ENCODE assay signal across 8 cellular contexts in the genomic region with DNA sequence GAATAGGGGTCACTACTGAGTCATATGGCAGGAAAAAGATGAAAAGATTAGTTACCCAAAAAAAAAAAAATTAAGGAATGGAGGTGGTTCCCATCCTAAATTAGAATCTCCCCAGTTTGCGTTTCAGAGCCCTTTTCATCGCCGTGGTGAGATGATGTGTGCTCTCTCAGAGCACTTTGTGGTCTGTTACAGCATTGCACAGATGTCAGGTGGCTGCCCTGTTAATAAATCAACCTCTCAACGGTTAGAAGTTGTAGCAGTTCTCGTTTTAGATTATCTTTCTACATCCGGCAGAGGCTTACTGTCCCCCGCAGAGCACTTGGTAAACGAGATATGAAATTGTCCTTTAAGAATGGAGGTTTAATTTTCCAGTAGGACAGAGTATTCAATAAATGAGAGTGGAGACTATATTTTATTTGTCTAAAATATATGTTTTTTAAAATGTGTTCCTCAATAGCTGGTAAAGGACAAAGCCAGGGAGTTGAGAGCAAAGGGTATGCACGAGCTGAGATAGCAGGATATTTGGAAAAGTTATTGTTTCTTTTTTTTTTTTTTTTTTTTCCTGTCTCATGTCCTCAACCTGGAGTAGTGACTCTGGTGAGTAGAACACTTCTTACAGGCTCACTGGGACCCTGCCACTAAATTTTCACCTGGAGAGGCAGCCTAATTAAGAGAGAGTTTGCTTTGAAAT. TPM values are rescaled to one million over a fixed set of nuclear protein-coding genes. Genes with fewer than 3 reads are reported as not detected.
DNase-seq lines count a peak whose midpoint lies in the region; ATAC-seq and TF ChIP-seq lines count a peak whose summit lies in the region.

No MANE protein-coding gene starts in this region.

- no peaks in the 10 kb centered on the region for H3K9me3 ChIP-seq in A673 (ENCODE audit: low read depth, low read length, poor library complexity, severe bottlenecking)
- no peaks in the 10 kb centered on the region for H3K9me3 ChIP-seq in CD4-positive, alpha-beta memory T cell (ENCODE audit: control insufficient read depth in 1 of 2, low read length in 2 of 2)

- H3K36me3 Mint-ChIP-seq in activated naive CD8-positive, alpha-beta T cell treated with anti-CD3 and anti-CD28 coated beads, Interleukin-2, amount 50 U/mL, for 24 hours (ENCODE audit: low read depth), result peaks cover 11% of the 10 kb centered on the region
- peaks cover 0 to 16% (median 5%) of the 10 kb centered on the region in 3 donors for H3K36me3 Mint-ChIP-seq in naive thymus-derived CD8-positive, alpha-beta T cell
- peaks cover 33 to 38% of the 10 kb centered on the region in 2 donors for H3K36me3 Mint-ChIP-seq in CD4-positive, alpha-beta memory T cell

- POLR2A ChIA-PET in A673 (lab: Charles Lee; ENCODE audit: low non-redundant PET), result no interaction called here
- POLR2A ChIA-PET in naive thymus-derived CD8-positive, alpha-beta T cell (lab: Charles Lee), result interaction anchor here (2.2 kb wide), 1 partner anchor 44 kb away, joined by 5 read pairs; no protein-coding TSS in a partner anchor
- POLR2A ChIA-PET in CD4-positive, alpha-beta memory T cell (lab: Charles Lee; ENCODE audit: partially characterized antibody), result interaction anchor here (1.4 to 2.2 kb wide), 2 partner anchors 23 to 44 kb away, joined by 3 to 8 read pairs; no protein-coding TSS in a partner anchor

- intact Hi-C loops in A673 (cut with micrococcal nuclease; ENCODE audit: unreplicated experiment), result no loop called here
- intact Hi-C loops in CD4-positive, alpha-beta memory T cell (cut with micrococcal nuclease), result no loop called here

- no peaks in the 10 kb centered on the region for H3K36me3 ChIP-seq in A673 (ENCODE audit: insufficient read depth, low read length, poor library complexity, severe bottlenecking)
- no peaks in the 10 kb centered on the region for H3K36me3 ChIP-seq in CD4-positive, alpha-beta memory T cell (ENCODE audit: insufficient read depth, low read length)

- ATAC-seq in HG02885 (IDR thresholded peaks at IDR 0.05; ENCODE audit: poor library complexity, unreplicated experiment), result peak; percentile 93
- ATAC-seq in activated naive CD8-positive, alpha-beta T cell treated with anti-CD3 and anti-CD28 coated beads, Interleukin-2, amount 50 U/mL, for 24 hours, result peak; percentile 78
- ATAC-seq in naive thymus-derived CD8-positive, alpha-beta T cell, result peak; percentile 72 to 82

- H3K27me3 Mint-ChIP-seq in activated naive CD8-positive, alpha-beta T cell treated with anti-CD3 and anti-CD28 coated beads, Interleukin-2, amount 50 U/mL, for 24 hours, result no peaks in the 10 kb centered on the region
- no peaks in the 10 kb centered on the region for H3K27me3 Mint-ChIP-seq in naive thymus-derived CD8-positive, alpha-beta T cell
- no peaks in the 10 kb centered on the region for H3K27me3 Mint-ChIP-seq in CD4-positive, alpha-beta memory T cell

- CTCF ChIA-PET in A673 (lab: Charles Lee), result no interaction called here
- CTCF ChIA-PET in CD4-positive, alpha-beta memory T cell (lab: Charles Lee; ENCODE audit: partially characterized antibody), result no interaction called here

- H3K4me3 Mint-ChIP-seq in activated naive CD8-positive, alpha-beta T cell treated with anti-CD3 and anti-CD28 coated beads, Interleukin-2, amount 50 U/mL, for 24 hours, result peak overlapping the region; percentile 58
- peak overlapping the region in 8 of 10 donors; percentile 14 to 60 (median 36) for H3K4me3 Mint-ChIP-seq in naive thymus-derived CD8-positive, alpha-beta T cell
- no peak overlapping the region for H3K4me3 Mint-ChIP-seq in CD4-positive, alpha-beta memory T cell

- H3K27ac Mint-ChIP-seq in activated naive CD8-positive, alpha-beta T cell treated with anti-CD3 and anti-CD28 coated beads, Interleukin-2, amount 50 U/mL, for 24 hours, result peak overlapping the region; percentile 77
- H3K27ac Mint-ChIP-seq in naive thymus-derived CD8-positive, alpha-beta T cell, result peak overlapping the region in 4 of 10 donors; percentile 1 to 73 (median 40)
- H3K27ac Mint-ChIP-seq in CD4-positive, alpha-beta memory T cell, result peak overlapping the region in 1 of 7 donors; percentile 12

- DNase-seq in A673 (ENCODE audit: low spot score) (peak; percentile 75), NCI-H187 treated with DMSO at 0.1 percent for 48 hours (lab: John Stamatoyannopoulos, UW) (peak; percentile 87), NCI-H146 treated with DMSO at 0.1 percent for 48 hours (lab: John Stamatoyannopoulos, UW; ENCODE audit: unreplicated experiment) (no peak)
- DNase-seq in activated naive CD8-positive, alpha-beta T cell treated with anti-CD3 and anti-CD28 coated beads, Interleukin-2, amount 50 U/mL, for 24 hours, result no peak
- peak in 2 of 10 donors; percentile 10 to 16 for DNase-seq in naive thymus-derived CD8-positive, alpha-beta T cell
- DNase-seq in CD4-positive, alpha-beta memory T cell, result no peak

- BruUV-seq in A673 (replicated peaks; lab: Mats Ljungman, UMichigan), result TSS peak; percentile 47

- H3K4me1 Mint-ChIP-seq in activated naive CD8-positive, alpha-beta T cell treated with anti-CD3 and anti-CD28 coated beads, Interleukin-2, amount 50 U/mL, for 24 hours, result peaks cover 52% of the 10 kb centered on the region
- peaks cover 14 to 55% (median 26%) of the 10 kb centered on the region in 4 donors for H3K4me1 Mint-ChIP-seq in naive thymus-derived CD8-positive, alpha-beta T cell
- H3K4me1 Mint-ChIP-seq in CD4-positive, alpha-beta memory T cell, result peaks cover 24 to 36% (median 29%) of the 10 kb centered on the region in 4 donors

- no peaks in the 10 kb centered on the region for H3K27me3 ChIP-seq in A673 (replicated peaks; ENCODE audit: insufficient read depth, low read depth, low read length, poor library complexity)
- H3K27me3 ChIP-seq in CD4-positive, alpha-beta memory T cell (ENCODE audit: insufficient read depth, low read length), result no peaks in the 10 kb centered on the region

- peak overlapping the region; percentile 93 for H3K27ac ChIP-seq in A673 (ENCODE audit: low read depth, low read length, poor library complexity, severe bottlenecking)
- no peak overlapping the region for H3K27ac ChIP-seq in CD4-positive, alpha-beta memory T cell (ENCODE audit: low read depth, low read length)

- peaks cover 69% of the 10 kb centered on the region for H3K4me1 ChIP-seq in A673 (ENCODE audit: insufficient read depth, low read length, poor library complexity, severe bottlenecking)
- peaks cover 18% of the 10 kb centered on the region for H3K4me1 ChIP-seq in CD4-positive, alpha-beta memory T cell (ENCODE audit: insufficient read depth, low read length)

- TF ChIP-seq CTCF in A673 (conservative IDR thresholded peaks at IDR 0.05; ENCODE audit: low read depth, low read length), result no peak

- no peak overlapping the region for H3K4me3 ChIP-seq in A673 (ENCODE audit: low read depth, low read length, poor library complexity, severe bottlenecking)
- H3K4me3 ChIP-seq in CD4-positive, alpha-beta memory T cell (ENCODE audit: low read length in 2 of 2), result no peak overlapping the region

- H3K9me3 Mint-ChIP-seq in activated naive CD8-positive, alpha-beta T cell treated with anti-CD3 and anti-CD28 coated beads, Interleukin-2, amount 50 U/mL, for 24 hours, result no peaks in the 10 kb centered on the region
- H3K9me3 Mint-ChIP-seq in naive thymus-derived CD8-positive, alpha-beta T cell, result no peaks in the 10 kb centered on the region
- no peaks in the 10 kb centered on the region for H3K9me3 Mint-ChIP-seq in CD4-positive, alpha-beta memory T cell

- peak; percentile 39 for TF ChIP-seq POLR2A in GM18526 (IDR thresholded peaks at IDR 0.05; ENCODE audit: extremely low read depth, insufficient read length)

RNA-seq across cellular contexts. Expression of a gene that starts 26.9 kb away (rescaled TPM):
- 60.1 and 65.4 TPM in 2 replicates for total RNA-seq in A673 (2021)
- 10 to 100 TPM; 50.8 to 55.8 TPM for total RNA-seq in naive thymus-derived CD8-positive, alpha-beta T cell
- 10 to 100 TPM in 2 of 3 donors, 1 to 10 TPM in 1; 9.0 to 13.7 (median 12.9) TPM for polyA plus RNA-seq in naive thymus-derived CD8-positive, alpha-beta T cell
- 100 to 1,000 TPM; 105 to 108 TPM for total RNA-seq in CD4-positive, alpha-beta memory T cell
- polyA plus RNA-seq in CD4-positive, alpha-beta memory T cell, result 10 to 100 TPM; 13.6 to 27.6 TPM

Comparison
In these comparisons a context has a peak if more than half of its experiments do, and no peak if none do; other contexts are left out.
1. DNase-seq: peak in A673 (single experiment) and NCI-H187 treated with DMSO at 0.1 percent for 48 hours (single experiment); none in activated naive CD8-positive, alpha-beta T cell treated with anti-CD3 and anti-CD28 coated beads, Interleukin-2, amount 50 U/mL, for 24 hours (single experiment), NCI-H146 treated with DMSO at 0.1 percent for 48 hours (single experiment) and CD4-positive, alpha-beta memory T cell (0 of 5).
2. H3K4me3 Mint-ChIP-seq: peak in activated naive CD8-positive, alpha-beta T cell treated with anti-CD3 and anti-CD28 coated beads, Interleukin-2, amount 50 U/mL, for 24 hours (single experiment) and naive thymus-derived CD8-positive, alpha-beta T cell (8 of 10); none in CD4-positive, alpha-beta memory T cell (0 of 8).
3. Peak in every context shown above with its lines, with median percentiles within 50 percentile points of each other: ATAC-seq.